Comparison of ENCODE assay signal across 1 cellular context in genomic region chr1:217053666-217054065, GRCh38.
TF ChIP-seq lines count a peak whose summit lies in the region.

No MANE protein-coding gene starts in this region.

TF ChIP-seq in WTC11, 78 proteins besides CTCF, POLR2A, EP300 and RAD21 (continued from another document):
- TF ChIP-seq, protein P1, sequence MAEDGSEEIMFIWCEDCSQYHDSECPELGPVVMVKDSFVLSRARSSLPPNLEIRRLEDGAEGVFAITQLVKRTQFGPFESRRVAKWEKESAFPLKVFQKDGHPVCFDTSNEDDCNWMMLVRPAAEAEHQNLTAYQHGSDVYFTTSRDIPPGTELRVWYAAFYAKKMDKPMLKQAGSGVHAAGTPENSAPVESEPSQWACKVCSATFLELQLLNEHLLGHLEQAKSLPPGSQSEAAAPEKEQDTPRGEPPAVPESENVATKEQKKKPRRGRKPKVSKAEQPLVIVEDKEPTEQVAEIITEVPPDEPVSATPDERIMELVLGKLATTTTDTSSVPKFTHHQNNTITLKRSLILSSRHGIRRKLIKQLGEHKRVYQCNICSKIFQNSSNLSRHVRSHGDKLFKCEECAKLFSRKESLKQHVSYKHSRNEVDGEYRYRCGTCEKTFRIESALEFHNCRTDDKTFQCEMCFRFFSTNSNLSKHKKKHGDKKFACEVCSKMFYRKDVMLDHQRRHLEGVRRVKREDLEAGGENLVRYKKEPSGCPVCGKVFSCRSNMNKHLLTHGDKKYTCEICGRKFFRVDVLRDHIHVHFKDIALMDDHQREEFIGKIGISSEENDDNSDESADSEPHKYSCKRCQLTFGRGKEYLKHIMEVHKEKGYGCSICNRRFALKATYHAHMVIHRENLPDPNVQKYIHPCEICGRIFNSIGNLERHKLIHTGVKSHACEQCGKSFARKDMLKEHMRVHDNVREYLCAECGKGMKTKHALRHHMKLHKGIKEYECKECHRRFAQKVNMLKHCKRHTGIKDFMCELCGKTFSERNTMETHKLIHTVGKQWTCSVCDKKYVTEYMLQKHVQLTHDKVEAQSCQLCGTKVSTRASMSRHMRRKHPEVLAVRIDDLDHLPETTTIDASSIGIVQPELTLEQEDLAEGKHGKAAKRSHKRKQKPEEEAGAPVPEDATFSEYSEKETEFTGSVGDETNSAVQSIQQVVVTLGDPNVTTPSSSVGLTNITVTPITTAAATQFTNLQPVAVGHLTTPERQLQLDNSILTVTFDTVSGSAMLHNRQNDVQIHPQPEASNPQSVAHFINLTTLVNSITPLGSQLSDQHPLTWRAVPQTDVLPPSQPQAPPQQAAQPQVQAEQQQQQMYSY (CRISPR knock-in tag; IDR thresholded peaks at IDR 0.05), result no peak
- no peak for TF ChIP-seq HMGA2 (CRISPR knock-in tag; IDR thresholded peaks at IDR 0.05)
- TF ChIP-seq CREM (CRISPR knock-in tag; IDR thresholded peaks at IDR 0.05), result no peak
